In the genomic region with DNA sequence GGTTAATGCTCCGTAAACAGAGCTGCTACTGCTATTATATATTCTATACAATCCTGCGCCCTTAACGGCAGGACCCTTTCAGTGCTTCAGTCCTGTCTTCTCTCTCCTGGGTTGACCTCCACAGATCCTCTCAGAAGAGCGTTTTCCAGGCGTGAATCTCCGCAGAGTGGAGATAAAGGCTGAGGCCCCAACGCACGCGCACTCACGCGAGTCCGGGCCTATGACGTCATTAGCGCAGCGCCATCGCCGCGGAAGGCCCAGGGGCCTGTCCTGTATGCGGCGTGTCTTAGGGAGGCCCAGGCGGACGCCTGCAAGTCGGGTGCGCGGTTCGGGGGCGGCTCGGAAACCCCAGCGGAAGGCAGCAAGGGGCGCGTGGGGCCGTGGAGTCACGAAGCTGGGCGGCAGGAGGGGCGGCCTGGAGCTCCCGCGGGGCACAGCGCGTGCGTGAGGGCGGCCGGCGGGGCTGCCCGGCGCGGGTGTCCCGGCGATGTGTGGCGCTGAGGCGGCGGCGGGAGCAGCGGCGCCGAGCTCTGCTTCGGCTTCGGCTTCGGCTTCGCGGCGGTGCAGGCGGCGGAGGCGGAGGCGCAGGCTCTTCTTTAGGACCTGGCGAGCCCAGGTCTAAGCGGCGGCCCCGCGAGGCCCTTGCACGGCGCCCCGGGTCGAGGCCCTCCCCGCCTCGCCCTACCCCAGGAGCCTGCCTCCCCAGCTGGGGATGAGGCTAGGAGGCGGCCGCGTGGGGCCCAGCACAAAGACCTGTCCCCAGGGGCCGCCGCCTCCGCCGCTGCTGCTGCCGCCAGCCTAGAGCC, we compare ENCODE assay signal across 8 cellular contexts. TPM values are rescaled to one million over a fixed set of nuclear protein-coding genes. Genes with fewer than 3 reads are reported as not detected.
DNase-seq lines count a peak whose midpoint lies in the region; ATAC-seq, FAIRE-seq and TF ChIP-seq lines count a peak whose summit lies in the region.

A gene with protein sequence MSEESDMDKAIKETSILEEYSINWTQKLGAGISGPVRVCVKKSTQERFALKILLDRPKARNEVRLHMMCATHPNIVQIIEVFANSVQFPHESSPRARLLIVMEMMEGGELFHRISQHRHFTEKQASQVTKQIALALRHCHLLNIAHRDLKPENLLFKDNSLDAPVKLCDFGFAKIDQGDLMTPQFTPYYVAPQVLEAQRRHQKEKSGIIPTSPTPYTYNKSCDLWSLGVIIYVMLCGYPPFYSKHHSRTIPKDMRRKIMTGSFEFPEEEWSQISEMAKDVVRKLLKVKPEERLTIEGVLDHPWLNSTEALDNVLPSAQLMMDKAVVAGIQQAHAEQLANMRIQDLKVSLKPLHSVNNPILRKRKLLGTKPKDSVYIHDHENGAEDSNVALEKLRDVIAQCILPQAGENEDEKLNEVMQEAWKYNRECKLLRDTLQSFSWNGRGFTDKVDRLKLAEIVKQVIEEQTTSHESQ (plus strand): TSS at position 479 of the 806 bp plus-strand sequence. CDS start 506 bp downstream, outside the sequence.

- ATAC-seq in HG03175 (IDR thresholded peaks at IDR 0.05; ENCODE audit: unreplicated experiment) (peak; percentile 84), WTC11 (peak; percentile 89)

- peaks cover 66% of the 10 kb centered on the region for H3K79me2 ChIP-seq in smooth muscle cell (ENCODE audit: low read depth)

- peak within 1 kb of the TSS; percentile 99 for H3K9ac ChIP-seq in smooth muscle cell (ENCODE audit: low read depth)

- H4K20me1 ChIP-seq in smooth muscle cell (ENCODE audit: low read depth), result peaks cover 5% of the 10 kb centered on the region

- peak; percentile 89 for TF ChIP-seq POLR2A in GM18951 (IDR thresholded peaks at IDR 0.05; ENCODE audit: extremely low read depth, insufficient read depth, insufficient read length)

- H3K4me3 ChIP-seq in bronchial epithelial cell (ENCODE audit: low read depth, low read length) (peak within 1 kb of the TSS; percentile 91), smooth muscle cell (peak within 1 kb of the TSS; percentile 76)

- H3K36me3 ChIP-seq in bronchial epithelial cell (ENCODE audit: control insufficient read depth, insufficient read depth, low read length), result peaks cover 5% of the 10 kb centered on the region
- no peaks in the 10 kb centered on the region for H3K36me3 ChIP-seq in smooth muscle cell (ENCODE audit: low read depth)

- peak within 1 kb of the TSS; percentile 98 for H3K27ac Mint-ChIP-seq in WTC11

- H3K27me3 ChIP-seq in bronchial epithelial cell (ENCODE audit: control insufficient read depth, insufficient read depth, low read length) (no peaks in the 10 kb centered on the region), smooth muscle cell (ENCODE audit: low read depth) (no peaks in the 10 kb centered on the region)

- no peak for FAIRE-seq in bronchial epithelial cell (lab: Jason Lieb, UNC)

- peaks cover 18% of the 10 kb centered on the region for H3K4me1 ChIP-seq in smooth muscle cell (ENCODE audit: low read depth)

- H3K9me3 ChIP-seq in smooth muscle cell (replicated peaks; ENCODE audit: low read depth), result no peaks in the 10 kb centered on the region

- H3K4me3 Mint-ChIP-seq in WTC11, result peak within 1 kb of the TSS; percentile 97

- DNase-seq in AG08396 (ENCODE audit: low spot score), result peak; percentile 99
- peak; percentile 89 for DNase-seq in NCI-H226
- peak; percentile 94 for DNase-seq in WTC11 (ENCODE audit: low spot score)
- DNase-seq in bronchial epithelial cell (ENCODE audit: low read depth), result peak; percentile 82
- DNase-seq in iPS-NIHi7 (ENCODE audit: extremely low spot score), result peak; percentile 98
- DNase-seq in smooth muscle cell (lab: John Stamatoyannopoulos, UW; ENCODE audit: unreplicated experiment), result peak; percentile 87

- under 1% methylated on average over 77 of the region's 84 CpGs for WGBS in smooth muscle cell (ENCODE audit: low lambda C conversion rate)

- H3K4me2 ChIP-seq in smooth muscle cell, result peak within 1 kb of the TSS; percentile 99

- POLR2A ChIA-PET in WTC11 (lab: Charles Lee), result interaction anchor here (0.6 to 1.3 kb wide), 3 partner anchors 26 to 285 kb away, joined by 4 to 9 read pairs (median 4); no protein-coding TSS in a partner anchor

- no peaks in the 10 kb centered on the region for H3K9me3 Mint-ChIP-seq in WTC11

- H3K4me1 Mint-ChIP-seq in WTC11, result peaks cover 21% of the 10 kb centered on the region

- CTCF ChIA-PET in WTC11 (lab: Charles Lee), result interaction anchor here (0.6 to 1.5 kb wide), 3 partner anchors 29 to 389 kb away, joined by 4 to 6 read pairs (median 6); a partner anchor contains a TSS

- H3F3A ChIP-seq in smooth muscle cell (ENCODE audit: low read depth), result peaks cover 5% of the 10 kb centered on the region

- TF ChIP-seq CTCF in WTC11 (IDR thresholded peaks at IDR 0.05) (no peak), bronchial epithelial cell (IDR thresholded peaks at IDR 0.05; ENCODE audit: insufficient read depth, low read length, severe bottlenecking) (no peak), smooth muscle cell (IDR thresholded peaks at IDR 0.05; ENCODE audit: borderline replicate concordance, insufficient read depth, poor library complexity, severe bottlenecking) (no peak)

- peak within 1 kb of the TSS; percentile 94 for H3K27ac ChIP-seq in smooth muscle cell (ENCODE audit: low read depth)

- peaks cover 32% of the 10 kb centered on the region for H3K36me3 Mint-ChIP-seq in WTC11

- in situ Hi-C loops in GM18951 (cut with MboI; ENCODE audit: low sequenced_read_pairs, unreplicated experiment), result no loop called here

- peak within 1 kb of the TSS; percentile 93 for H2AFZ ChIP-seq in smooth muscle cell (ENCODE audit: low read depth)

- no peaks in the 10 kb centered on the region for H3K27me3 Mint-ChIP-seq in WTC11 (ENCODE audit: low read depth)

TF ChIP-seq in WTC11, 78 proteins besides CTCF, POLR2A, EP300 and RAD21 (continues in another document):
- TF ChIP-seq, protein P1, sequence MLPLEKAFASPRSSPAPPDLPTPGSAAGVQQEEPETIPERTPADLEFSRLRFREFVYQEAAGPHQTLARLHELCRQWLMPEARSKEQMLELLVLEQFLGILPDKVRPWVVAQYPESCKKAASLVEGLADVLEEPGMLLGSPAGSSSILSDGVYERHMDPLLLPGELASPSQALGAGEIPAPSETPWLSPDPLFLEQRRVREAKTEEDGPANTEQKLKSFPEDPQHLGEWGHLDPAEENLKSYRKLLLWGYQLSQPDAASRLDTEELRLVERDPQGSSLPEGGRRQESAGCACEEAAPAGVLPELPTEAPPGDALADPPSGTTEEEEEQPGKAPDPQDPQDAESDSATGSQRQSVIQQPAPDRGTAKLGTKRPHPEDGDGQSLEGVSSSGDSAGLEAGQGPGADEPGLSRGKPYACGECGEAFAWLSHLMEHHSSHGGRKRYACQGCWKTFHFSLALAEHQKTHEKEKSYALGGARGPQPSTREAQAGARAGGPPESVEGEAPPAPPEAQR (CRISPR knock-in tag; IDR thresholded peaks at IDR 0.05), result no peak
- TF ChIP-seq ZNF317 (CRISPR knock-in tag; IDR thresholded peaks at IDR 0.05; ENCODE audit: borderline replicate concordance, low read depth), result 0 out of 2 replicates have a peak, but pooled peaks have one; percentile 11
- TF ChIP-seq ZBTB21 (CRISPR knock-in tag; IDR thresholded peaks at IDR 0.05; ENCODE audit: borderline replicate concordance), result no peak
- TF ChIP-seq, protein P2, sequence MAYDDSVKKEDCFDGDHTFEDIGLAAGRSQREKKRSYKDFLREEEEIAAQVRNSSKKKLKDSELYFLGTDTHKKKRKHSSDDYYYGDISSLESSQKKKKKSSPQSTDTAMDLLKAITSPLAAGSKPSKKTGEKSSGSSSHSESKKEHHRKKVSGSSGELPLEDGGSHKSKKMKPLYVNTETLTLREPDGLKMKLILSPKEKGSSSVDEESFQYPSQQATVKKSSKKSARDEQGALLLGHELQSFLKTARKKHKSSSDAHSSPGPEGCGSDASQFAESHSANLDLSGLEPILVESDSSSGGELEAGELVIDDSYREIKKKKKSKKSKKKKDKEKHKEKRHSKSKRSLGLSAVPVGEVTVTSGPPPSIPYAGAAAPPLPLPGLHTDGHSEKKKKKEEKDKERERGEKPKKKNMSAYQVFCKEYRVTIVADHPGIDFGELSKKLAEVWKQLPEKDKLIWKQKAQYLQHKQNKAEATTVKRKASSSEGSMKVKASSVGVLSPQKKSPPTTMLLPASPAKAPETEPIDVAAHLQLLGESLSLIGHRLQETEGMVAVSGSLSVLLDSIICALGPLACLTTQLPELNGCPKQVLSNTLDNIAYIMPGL (CRISPR knock-in tag; IDR thresholded peaks at IDR 0.05), result peak; percentile 38
- no peak for TF ChIP-seq RORB (CRISPR knock-in tag; IDR thresholded peaks at IDR 0.05)
- TF ChIP-seq EMX1 (CRISPR knock-in tag; IDR thresholded peaks at IDR 0.05), result 0 out of 2 replicates have a peak, but pooled peaks have one; percentile 64
- TF ChIP-seq, protein P3, sequence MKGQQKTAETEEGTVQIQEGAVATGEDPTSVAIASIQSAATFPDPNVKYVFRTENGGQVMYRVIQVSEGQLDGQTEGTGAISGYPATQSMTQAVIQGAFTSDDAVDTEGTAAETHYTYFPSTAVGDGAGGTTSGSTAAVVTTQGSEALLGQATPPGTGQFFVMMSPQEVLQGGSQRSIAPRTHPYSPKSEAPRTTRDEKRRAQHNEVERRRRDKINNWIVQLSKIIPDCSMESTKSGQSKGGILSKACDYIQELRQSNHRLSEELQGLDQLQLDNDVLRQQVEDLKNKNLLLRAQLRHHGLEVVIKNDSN (CRISPR knock-in tag; IDR thresholded peaks at IDR 0.05), result no peak; the same call in 1 of the 2 replicates
- no peak for TF ChIP-seq ZNF138 (CRISPR knock-in tag; conservative IDR thresholded peaks at IDR 0.05)
- TF ChIP-seq MXD4 (CRISPR knock-in tag; IDR thresholded peaks at IDR 0.05; ENCODE audit: borderline replicate concordance), result no peak
- no peak for TF ChIP-seq SMAD3 (CRISPR knock-in tag; IDR thresholded peaks at IDR 0.05; ENCODE audit: borderline replicate concordance)
- TF ChIP-seq, protein P4, sequence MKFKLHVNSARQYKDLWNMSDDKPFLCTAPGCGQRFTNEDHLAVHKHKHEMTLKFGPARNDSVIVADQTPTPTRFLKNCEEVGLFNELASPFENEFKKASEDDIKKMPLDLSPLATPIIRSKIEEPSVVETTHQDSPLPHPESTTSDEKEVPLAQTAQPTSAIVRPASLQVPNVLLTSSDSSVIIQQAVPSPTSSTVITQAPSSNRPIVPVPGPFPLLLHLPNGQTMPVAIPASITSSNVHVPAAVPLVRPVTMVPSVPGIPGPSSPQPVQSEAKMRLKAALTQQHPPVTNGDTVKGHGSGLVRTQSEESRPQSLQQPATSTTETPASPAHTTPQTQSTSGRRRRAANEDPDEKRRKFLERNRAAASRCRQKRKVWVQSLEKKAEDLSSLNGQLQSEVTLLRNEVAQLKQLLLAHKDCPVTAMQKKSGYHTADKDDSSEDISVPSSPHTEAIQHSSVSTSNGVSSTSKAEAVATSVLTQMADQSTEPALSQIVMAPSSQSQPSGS (CRISPR knock-in tag; IDR thresholded peaks at IDR 0.05; ENCODE audit: borderline replicate concordance, low read depth), result no peak
- peak; percentile 94 for TF ChIP-seq FOXK1 (CRISPR knock-in tag; IDR thresholded peaks at IDR 0.05)

RNA-seq across cellular contexts. Expression of the gene that starts here (rescaled TPM):
- total RNA-seq in WTC11 (2021), result 71.1 to 81.8 TPM (median 71.2 TPM) in 3 replicates
- total RNA-seq in bronchial epithelial cell, result 43.3 and 45.5 TPM in 2 replicates
- 29.8 and 32.6 TPM in 2 replicates for total RNA-seq in smooth muscle cell
- polyA plus RNA-seq in smooth muscle cell, result 45.6 and 46.1 TPM in 2 replicates

Comparison
In these comparisons a context has a peak if more than half of its experiments do, and no peak if none do; other contexts are left out.
1. Peak in every context shown above with its lines: DNase-seq, ATAC-seq, H3K4me3 ChIP-seq and H3K27ac ChIP-seq.